8 cellular contexts compared by ENCODE assay signal in the genomic region with DNA sequence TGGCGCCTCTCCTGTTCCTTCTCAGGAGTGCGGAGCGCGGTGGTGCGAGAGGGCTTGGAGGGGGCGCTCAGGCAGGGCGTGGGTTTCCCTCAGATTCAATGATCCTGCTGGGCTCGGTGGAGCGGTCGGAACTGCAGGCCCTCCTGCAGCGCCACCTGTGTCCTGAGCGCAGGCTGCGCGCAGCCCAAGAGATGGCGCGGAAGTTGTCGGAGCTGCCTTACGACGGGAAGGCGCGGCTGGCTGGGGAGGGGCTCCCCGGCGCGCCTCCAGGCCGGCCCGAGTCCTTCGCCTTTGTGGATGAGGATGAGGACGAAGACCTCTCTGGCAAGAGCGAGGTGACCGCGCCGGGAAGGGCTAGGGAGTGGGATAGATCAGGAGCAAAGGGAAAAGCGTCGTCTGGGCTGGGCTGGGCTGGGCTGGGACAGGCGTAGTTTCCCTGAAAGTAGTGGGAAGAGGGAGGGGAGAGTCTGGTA.
DNase-seq lines count a peak whose midpoint lies in the region; ATAC-seq lines count a peak whose summit lies in the region.

No MANE protein-coding gene starts in this region.

- ATAC-seq in GM18867 (IDR thresholded peaks at IDR 0.05; ENCODE audit: unreplicated experiment): peak; percentile 61
- peak; percentile 88 for ATAC-seq in HG03354 (IDR thresholded peaks at IDR 0.05; ENCODE audit: poor library complexity, severe bottlenecking, unreplicated experiment)
- peak; percentile 98 for ATAC-seq in memory B cell (ENCODE audit: low read depth)

- intact Hi-C loops in dendritic cell treated with granulocyte-macrophage colony-stimulating factor and Interleukin-4, amounts not matched to agents 40 ng/mL and 50 ng/mL, for 4 days (cut with micrococcal nuclease): no loop called here

- H3K27ac Mint-ChIP-seq in dendritic cell treated with granulocyte-macrophage colony-stimulating factor and Interleukin-4, amounts not matched to agents 40 ng/mL and 50 ng/mL, for 4 days: peak overlapping the region; percentile 45
- peak overlapping the region; percentile 15 for H3K27ac Mint-ChIP-seq in memory B cell

- peaks cover 21% of the 10 kb centered on the region for H3K4me1 Mint-ChIP-seq in dendritic cell treated with granulocyte-macrophage colony-stimulating factor and Interleukin-4, amounts not matched to agents 40 ng/mL and 50 ng/mL, for 4 days (ENCODE audit: low read depth)
- peaks cover 5% of the 10 kb centered on the region for H3K4me1 Mint-ChIP-seq in memory B cell

- peak overlapping the region; percentile 74 for H3K4me3 Mint-ChIP-seq in dendritic cell treated with granulocyte-macrophage colony-stimulating factor and Interleukin-4, amounts not matched to agents 40 ng/mL and 50 ng/mL, for 4 days
- peak overlapping the region; percentile 76 for H3K4me3 Mint-ChIP-seq in memory B cell

- peak; percentile 36 to 53 for DNase-seq in activated CD4-positive, alpha-beta T cell treated with anti-CD3 and anti-CD28 coated beads for 24 hours (ENCODE audit: low read depth in 2 of 2)
- DNase-seq in memory B cell (ENCODE audit: low spot score in 2 of 2) (peak; percentile 38 to 39), UCSD-AML1 (lab: John Stamatoyannopoulos, UW; ENCODE audit: unreplicated experiment) (no peak), hepatic stellate cell (ENCODE audit: low spot score) (no peak)
- peak; percentile 29 to 30 for DNase-seq in stimulated activated CD8-positive, alpha-beta memory T cell treated with anti-CD3 and anti-CD28 coated beads, Interleukin-4, amount 100 ng/mL, for 4 hours (ENCODE audit: low read depth in 2 of 2, low spot score in 1 of 2)

- peaks cover 21% of the 10 kb centered on the region for H3K27me3 Mint-ChIP-seq in dendritic cell treated with granulocyte-macrophage colony-stimulating factor and Interleukin-4, amounts not matched to agents 40 ng/mL and 50 ng/mL, for 4 days
- peaks cover 23% of the 10 kb centered on the region for H3K27me3 Mint-ChIP-seq in memory B cell

- no peaks in the 10 kb centered on the region for H3K9me3 Mint-ChIP-seq in dendritic cell treated with granulocyte-macrophage colony-stimulating factor and Interleukin-4, amounts not matched to agents 40 ng/mL and 50 ng/mL, for 4 days
- H3K9me3 Mint-ChIP-seq in memory B cell: no peaks in the 10 kb centered on the region

- H3K36me3 Mint-ChIP-seq in dendritic cell treated with granulocyte-macrophage colony-stimulating factor and Interleukin-4, amounts not matched to agents 40 ng/mL and 50 ng/mL, for 4 days (ENCODE audit: low read depth): no peaks in the 10 kb centered on the region
- H3K36me3 Mint-ChIP-seq in memory B cell: no peaks in the 10 kb centered on the region

Comparison
In these comparisons a context has a peak if more than half of its experiments do, and no peak if none do; other contexts are left out.
1. DNase-seq: peak in activated CD4-positive, alpha-beta T cell treated with anti-CD3 and anti-CD28 coated beads for 24 hours (2 of 2), memory B cell (2 of 2) and stimulated activated CD8-positive, alpha-beta memory T cell treated with anti-CD3 and anti-CD28 coated beads, Interleukin-4, amount 100 ng/mL, for 4 hours (2 of 2); none in UCSD-AML1 (single experiment) and hepatic stellate cell (single experiment).
2. Peak in every context shown above with its lines, with median percentiles within 50 percentile points of each other: ATAC-seq.